1 cellular context compared by ENCODE assay signal in the genomic region with DNA sequence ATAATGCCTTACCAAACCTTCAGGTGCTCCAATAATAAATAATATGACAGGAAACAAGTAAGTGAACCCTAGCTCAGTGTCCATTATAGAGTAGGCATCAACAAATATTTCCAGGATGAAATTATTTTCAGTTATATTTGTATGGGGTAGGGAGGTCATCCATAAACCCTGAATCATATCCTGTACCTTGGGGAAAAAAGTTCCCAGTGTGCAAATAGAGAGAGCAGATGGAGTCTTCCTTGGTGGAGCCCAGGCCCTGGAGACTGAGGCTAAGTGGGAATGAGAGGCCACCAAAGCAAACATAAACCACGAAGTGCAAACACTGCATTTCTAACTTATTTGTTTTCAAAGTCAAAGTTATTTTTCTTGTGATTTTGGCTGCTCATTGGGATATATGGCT.
TF ChIP-seq lines count a peak whose summit lies in the region.

No MANE protein-coding gene starts in this region.

TF ChIP-seq in GM12878, 131 proteins besides CTCF, POLR2A, EP300 and RAD21:
- TF ChIP-seq KLF5 (IDR thresholded peaks at IDR 0.05; ENCODE audit: partially characterized antibody): no peak
- TF ChIP-seq, protein P1, sequence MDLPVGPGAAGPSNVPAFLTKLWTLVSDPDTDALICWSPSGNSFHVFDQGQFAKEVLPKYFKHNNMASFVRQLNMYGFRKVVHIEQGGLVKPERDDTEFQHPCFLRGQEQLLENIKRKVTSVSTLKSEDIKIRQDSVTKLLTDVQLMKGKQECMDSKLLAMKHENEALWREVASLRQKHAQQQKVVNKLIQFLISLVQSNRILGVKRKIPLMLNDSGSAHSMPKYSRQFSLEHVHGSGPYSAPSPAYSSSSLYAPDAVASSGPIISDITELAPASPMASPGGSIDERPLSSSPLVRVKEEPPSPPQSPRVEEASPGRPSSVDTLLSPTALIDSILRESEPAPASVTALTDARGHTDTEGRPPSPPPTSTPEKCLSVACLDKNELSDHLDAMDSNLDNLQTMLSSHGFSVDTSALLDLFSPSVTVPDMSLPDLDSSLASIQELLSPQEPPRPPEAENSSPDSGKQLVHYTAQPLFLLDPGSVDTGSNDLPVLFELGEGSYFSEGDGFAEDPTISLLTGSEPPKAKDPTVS (IDR thresholded peaks at IDR 0.05; ENCODE audit: low read depth, low read length): no peak
- TF ChIP-seq RFX5 (IDR thresholded peaks at IDR 0.05; ENCODE audit: low read depth, low read length): no peak
- TF ChIP-seq ETV6 (conservative IDR thresholded peaks at IDR 0.05 in 1 of 2, IDR thresholded peaks at IDR 0.05 in 1 of 2; ENCODE audit: borderline replicate concordance in 1 of 2, low read depth in 1 of 2): no peak
- TF ChIP-seq NR2C1 (IDR thresholded peaks at IDR 0.05): no peak
- no peak for TF ChIP-seq IRF4 (IDR thresholded peaks at IDR 0.05; ENCODE audit: low read depth, low read length)
- no peak for TF ChIP-seq PML (IDR thresholded peaks at IDR 0.05; ENCODE audit: low read length)
- TF ChIP-seq MTA3 (IDR thresholded peaks at IDR 0.05; ENCODE audit: borderline replicate concordance, low read length): no peak
- TF ChIP-seq, protein P2, sequence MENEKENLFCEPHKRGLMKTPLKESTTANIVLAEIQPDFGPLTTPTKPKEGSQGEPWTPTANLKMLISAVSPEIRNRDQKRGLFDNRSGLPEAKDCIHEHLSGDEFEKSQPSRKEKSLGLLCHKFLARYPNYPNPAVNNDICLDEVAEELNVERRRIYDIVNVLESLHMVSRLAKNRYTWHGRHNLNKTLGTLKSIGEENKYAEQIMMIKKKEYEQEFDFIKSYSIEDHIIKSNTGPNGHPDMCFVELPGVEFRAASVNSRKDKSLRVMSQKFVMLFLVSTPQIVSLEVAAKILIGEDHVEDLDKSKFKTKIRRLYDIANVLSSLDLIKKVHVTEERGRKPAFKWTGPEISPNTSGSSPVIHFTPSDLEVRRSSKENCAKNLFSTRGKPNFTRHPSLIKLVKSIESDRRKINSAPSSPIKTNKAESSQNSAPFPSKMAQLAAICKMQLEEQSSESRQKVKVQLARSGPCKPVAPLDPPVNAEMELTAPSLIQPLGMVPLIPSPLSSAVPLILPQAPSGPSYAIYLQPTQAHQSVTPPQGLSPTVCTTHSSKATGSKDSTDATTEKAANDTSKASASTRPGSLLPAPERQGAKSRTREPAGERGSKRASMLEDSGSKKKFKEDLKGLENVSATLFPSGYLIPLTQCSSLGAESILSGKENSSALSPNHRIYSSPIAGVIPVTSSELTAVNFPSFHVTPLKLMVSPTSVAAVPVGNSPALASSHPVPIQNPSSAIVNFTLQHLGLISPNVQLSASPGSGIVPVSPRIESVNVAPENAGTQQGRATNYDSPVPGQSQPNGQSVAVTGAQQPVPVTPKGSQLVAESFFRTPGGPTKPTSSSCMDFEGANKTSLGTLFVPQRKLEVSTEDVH (IDR thresholded peaks at IDR 0.05; ENCODE audit: low read depth, partially characterized antibody): no peak
- no peak for TF ChIP-seq ESRRA (IDR thresholded peaks at IDR 0.05; ENCODE audit: low read length)
- no peak for TF ChIP-seq NR2C2 (IDR thresholded peaks at IDR 0.05; ENCODE audit: borderline replicate concordance, control insufficient read depth, insufficient read length, low read depth)
- no peak for TF ChIP-seq NFXL1 (IDR thresholded peaks at IDR 0.05; ENCODE audit: borderline replicate concordance)
- no peak for TF ChIP-seq RELA (IDR thresholded peaks at IDR 0.05; ENCODE audit: borderline replicate concordance, partially characterized antibody)
- TF ChIP-seq BRCA1 (IDR thresholded peaks at IDR 0.05; ENCODE audit: low read depth, low read length): no peak
- TF ChIP-seq, protein P3, sequence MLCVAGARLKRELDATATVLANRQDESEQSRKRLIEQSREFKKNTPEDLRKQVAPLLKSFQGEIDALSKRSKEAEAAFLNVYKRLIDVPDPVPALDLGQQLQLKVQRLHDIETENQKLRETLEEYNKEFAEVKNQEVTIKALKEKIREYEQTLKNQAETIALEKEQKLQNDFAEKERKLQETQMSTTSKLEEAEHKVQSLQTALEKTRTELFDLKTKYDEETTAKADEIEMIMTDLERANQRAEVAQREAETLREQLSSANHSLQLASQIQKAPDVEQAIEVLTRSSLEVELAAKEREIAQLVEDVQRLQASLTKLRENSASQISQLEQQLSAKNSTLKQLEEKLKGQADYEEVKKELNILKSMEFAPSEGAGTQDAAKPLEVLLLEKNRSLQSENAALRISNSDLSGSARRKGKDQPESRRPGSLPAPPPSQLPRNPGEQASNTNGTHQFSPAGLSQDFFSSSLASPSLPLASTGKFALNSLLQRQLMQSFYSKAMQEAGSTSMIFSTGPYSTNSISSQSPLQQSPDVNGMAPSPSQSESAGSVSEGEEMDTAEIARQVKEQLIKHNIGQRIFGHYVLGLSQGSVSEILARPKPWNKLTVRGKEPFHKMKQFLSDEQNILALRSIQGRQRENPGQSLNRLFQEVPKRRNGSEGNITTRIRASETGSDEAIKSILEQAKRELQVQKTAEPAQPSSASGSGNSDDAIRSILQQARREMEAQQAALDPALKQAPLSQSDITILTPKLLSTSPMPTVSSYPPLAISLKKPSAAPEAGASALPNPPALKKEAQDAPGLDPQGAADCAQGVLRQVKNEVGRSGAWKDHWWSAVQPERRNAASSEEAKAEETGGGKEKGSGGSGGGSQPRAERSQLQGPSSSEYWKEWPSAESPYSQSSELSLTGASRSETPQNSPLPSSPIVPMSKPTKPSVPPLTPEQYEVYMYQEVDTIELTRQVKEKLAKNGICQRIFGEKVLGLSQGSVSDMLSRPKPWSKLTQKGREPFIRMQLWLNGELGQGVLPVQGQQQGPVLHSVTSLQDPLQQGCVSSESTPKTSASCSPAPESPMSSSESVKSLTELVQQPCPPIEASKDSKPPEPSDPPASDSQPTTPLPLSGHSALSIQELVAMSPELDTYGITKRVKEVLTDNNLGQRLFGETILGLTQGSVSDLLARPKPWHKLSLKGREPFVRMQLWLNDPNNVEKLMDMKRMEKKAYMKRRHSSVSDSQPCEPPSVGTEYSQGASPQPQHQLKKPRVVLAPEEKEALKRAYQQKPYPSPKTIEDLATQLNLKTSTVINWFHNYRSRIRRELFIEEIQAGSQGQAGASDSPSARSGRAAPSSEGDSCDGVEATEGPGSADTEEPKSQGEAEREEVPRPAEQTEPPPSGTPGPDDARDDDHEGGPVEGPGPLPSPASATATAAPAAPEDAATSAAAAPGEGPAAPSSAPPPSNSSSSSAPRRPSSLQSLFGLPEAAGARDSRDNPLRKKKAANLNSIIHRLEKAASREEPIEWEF (IDR thresholded peaks at IDR 0.05; ENCODE audit: insufficient replicate concordance, low read depth, low read length): no peak
- TF ChIP-seq, protein P4, sequence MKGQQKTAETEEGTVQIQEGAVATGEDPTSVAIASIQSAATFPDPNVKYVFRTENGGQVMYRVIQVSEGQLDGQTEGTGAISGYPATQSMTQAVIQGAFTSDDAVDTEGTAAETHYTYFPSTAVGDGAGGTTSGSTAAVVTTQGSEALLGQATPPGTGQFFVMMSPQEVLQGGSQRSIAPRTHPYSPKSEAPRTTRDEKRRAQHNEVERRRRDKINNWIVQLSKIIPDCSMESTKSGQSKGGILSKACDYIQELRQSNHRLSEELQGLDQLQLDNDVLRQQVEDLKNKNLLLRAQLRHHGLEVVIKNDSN (IDR thresholded peaks at IDR 0.05; ENCODE audit: borderline replicate concordance, extremely low read length, insufficient read depth, low read depth, low read length): no peak
